19 cellular contexts compared by ENCODE assay signal in genomic region chr22:36871669-36872081, GRCh38. TPM values are rescaled to one million over a fixed set of nuclear protein-coding genes. Genes with fewer than 3 reads are reported as not detected.
DNase-seq lines count a peak whose midpoint lies in the region; ATAC-seq, FAIRE-seq and TF ChIP-seq lines count a peak whose summit lies in the region.
"Had no signal": no experiment of that assay in that cellular context is flagged by ENCODE, and none has a peak within 500 bp of the region (broad histone marks: within the 10 kb centered on the region; RNA-seq: fewer than 3 reads in every experiment).

No MANE protein-coding gene starts in this region.

- no peaks in the 10 kb centered on the region for H3K79me1 ChIP-seq in mesendoderm (ENCODE audit: low read length)

- no peak overlapping the region for H3K4me2 ChIP-seq in mesendoderm (ENCODE audit: low read length)

- TF ChIP-seq CTCF in GM20000 (IDR thresholded peaks at IDR 0.05; ENCODE audit: extremely low read depth, missing control alignments), result no peak

- H3K27ac Mint-ChIP-seq in dendritic cell treated with granulocyte-macrophage colony-stimulating factor and Interleukin-4, amounts not matched to agents 40 ng/mL and 50 ng/mL, for 4 days, result peak overlapping the region; percentile 14
- H3K27ac Mint-ChIP-seq: CD4-positive, alpha-beta T cell had no signal

- no peak overlapping the region for H2BK5ac ChIP-seq in mesendoderm (ENCODE audit: low read length)

- no peak overlapping the region for H2AK5ac ChIP-seq in mesendoderm (ENCODE audit: low read length)

- H2BK15ac ChIP-seq in mesendoderm (replicated peaks; ENCODE audit: low read depth), result no peak overlapping the region

- H3K79me2 ChIP-seq in mesendoderm (ENCODE audit: control insufficient read depth, insufficient read depth, low read length), result no peaks in the 10 kb centered on the region

- H3K36me3 Mint-ChIP-seq in dendritic cell treated with granulocyte-macrophage colony-stimulating factor and Interleukin-4, amounts not matched to agents 40 ng/mL and 50 ng/mL, for 4 days (ENCODE audit: low read depth), result peaks cover 100% of the 10 kb centered on the region

- H4K5ac ChIP-seq in mesendoderm (ENCODE audit: low read length), result no peak overlapping the region

- no peaks in the 10 kb centered on the region for H3K4me1 ChIP-seq in mesendoderm (ENCODE audit: control insufficient read depth, low read depth, low read length)
- H3K4me1 ChIP-seq: colonic mucosa, HAP-1 had no signal

- H3K4me1 Mint-ChIP-seq in dendritic cell treated with granulocyte-macrophage colony-stimulating factor and Interleukin-4, amounts not matched to agents 40 ng/mL and 50 ng/mL, for 4 days (ENCODE audit: low read depth), result peaks cover 75% of the 10 kb centered on the region

- no peaks in the 10 kb centered on the region for H3K27me3 Mint-ChIP-seq in dendritic cell treated with granulocyte-macrophage colony-stimulating factor and Interleukin-4, amounts not matched to agents 40 ng/mL and 50 ng/mL, for 4 days
- H3K27me3 Mint-ChIP-seq: CD4-positive, alpha-beta T cell had no signal

- FAIRE-seq in HTR-8/SVneo (lab: Jason Lieb, UNC), result no peak
- FAIRE-seq: astrocyte had no signal

- no peak overlapping the region for H3K9ac ChIP-seq in mesendoderm (ENCODE audit: low read length)

- H3K27ac ChIP-seq in mesendoderm (ENCODE audit: low read depth, low read length), result no peak overlapping the region
- H3K27ac ChIP-seq: colonic mucosa, left ventricle myocardium inferior, stomach had no signal

- H3K56ac ChIP-seq in mesendoderm (ENCODE audit: low read length), result no peak overlapping the region

- no CpG with 5 or more reads among the region's 11 CpGs for WGBS in mesendoderm (ENCODE audit: extremely low coverage, insufficient coverage, low lambda C conversion rate)

- no peaks in the 10 kb centered on the region for H3K9me3 Mint-ChIP-seq in dendritic cell treated with granulocyte-macrophage colony-stimulating factor and Interleukin-4, amounts not matched to agents 40 ng/mL and 50 ng/mL, for 4 days
- H3K9me3 Mint-ChIP-seq: activated naive CD4-positive, alpha-beta T cell treated with anti-CD3 and anti-CD28 coated beads, Interleukin-2, amount 10 ng/mL, durations not matched to agents 7 days and 5 days; CD4-positive, alpha-beta T cell had no signal

- no peak overlapping the region for H3K4ac ChIP-seq in mesendoderm (ENCODE audit: low read depth, low read length)

- H3K4me3 Mint-ChIP-seq in dendritic cell treated with granulocyte-macrophage colony-stimulating factor and Interleukin-4, amounts not matched to agents 40 ng/mL and 50 ng/mL, for 4 days, result no peak overlapping the region
- H3K4me3 Mint-ChIP-seq: activated naive CD4-positive, alpha-beta T cell treated with anti-CD3 and anti-CD28 coated beads, Interleukin-2, amount 10 ng/mL, durations not matched to agents 7 days and 5 days; CD4-positive, alpha-beta T cell had no signal

- H3K36me3 ChIP-seq in mesendoderm (ENCODE audit: control insufficient read depth, insufficient read depth, low read length), result no peaks in the 10 kb centered on the region
- H3K36me3 ChIP-seq: colonic mucosa, HAP-1, left ventricle myocardium inferior had no signal

- H3K23ac ChIP-seq in mesendoderm (ENCODE audit: low read length), result no peak overlapping the region

- ATAC-seq in GM21576 (IDR thresholded peaks at IDR 0.05; ENCODE audit: unreplicated experiment), result no peak
- ATAC-seq: sciatic nerve had no signal

- no peak overlapping the region for H4K8ac ChIP-seq in mesendoderm (ENCODE audit: low read depth, low read length)

- intact Hi-C loops in dendritic cell treated with granulocyte-macrophage colony-stimulating factor and Interleukin-4, amounts not matched to agents 40 ng/mL and 50 ng/mL, for 4 days (cut with micrococcal nuclease), result no loop called here

- no peak overlapping the region for H3K4me3 ChIP-seq in mesendoderm (ENCODE audit: low read length)
- H3K4me3 ChIP-seq: colonic mucosa, HAP-1, left ventricle myocardium inferior, stomach had no signal

- no peak overlapping the region for H3K18ac ChIP-seq in mesendoderm (ENCODE audit: low read length)

- H2BK120ac ChIP-seq in mesendoderm (ENCODE audit: low read depth, low read length), result no peak overlapping the region

- no peaks in the 10 kb centered on the region for H3K27me3 ChIP-seq in mesendoderm (ENCODE audit: insufficient read depth, low read length, poor library complexity)
- H3K27me3 ChIP-seq: colonic mucosa had no signal

- DNase-seq in ELF-1 (ENCODE audit: low read depth, low spot score), result peak; percentile 53
- DNase-seq in HTR-8/SVneo (ENCODE audit: insufficient read length, low spot score), result peak; percentile 41
- peak; percentile 45 for DNase-seq in mesendoderm
- DNase-seq in GM20000 (ENCODE audit: low spot score), result no peak
- no peak for DNase-seq in stimulated activated CD4-positive, alpha-beta T cell treated with anti-CD3 and anti-CD28 coated beads, Interleukin-15, amount 100 ng/mL, for 24 hours
- no peak for DNase-seq in central memory CD4-positive, alpha-beta T cell
- DNase-seq: activated CD4-positive, alpha-beta T cell treated with anti-CD3 and anti-CD28 coated beads, Interleukin-2, amount 50 U/mL, for 48 hours; activated naive CD4-positive, alpha-beta T cell treated with anti-CD3 and anti-CD28 coated beads, Interleukin-2, amount 10 ng/mL, durations not matched to agents 7 days and 5 days; activated T-cell treated with anti-CD3 and anti-CD28 coated beads, Interleukin-2, amount 50 U/mL, for 1 hour; CD4-positive, alpha-beta T cell; colonic mucosa; foreskin fibroblast; left ventricle myocardium inferior; stomach had no signal

RNA-seq across cellular contexts. Expression of gene NCF4, which starts 10.9 kb away (rescaled TPM):
- not detected for polyA plus RNA-seq in mesendoderm (2013, experiment 1 of 2)
- polyA plus RNA-seq in mesendoderm (2013, experiment 2 of 2), result not detected

RNA-seq across cellular contexts. Expression of gene CSF2RB, which starts 41.8 kb away (rescaled TPM):
- 0.01 TPM for polyA plus RNA-seq in mesendoderm (2013, experiment 1 of 2)
- polyA plus RNA-seq in mesendoderm (2013, experiment 2 of 2), result 0.03 TPM

RNA-seq across cellular contexts. Expression of gene PVALB, which starts 54.8 kb away (rescaled TPM):
- polyA plus RNA-seq in mesendoderm (2013, experiment 1 of 2), result 1.1 TPM
- 1.7 TPM for polyA plus RNA-seq in mesendoderm (2013, experiment 2 of 2)

Comparison
In these comparisons a context has a peak if more than half of its experiments do, and no peak if none do; other contexts are left out.
1. DNase-seq: peak in ELF-1 (single experiment), HTR-8/SVneo (single experiment) and mesendoderm (single experiment); none in GM20000 (single experiment), stimulated activated CD4-positive, alpha-beta T cell treated with anti-CD3 and anti-CD28 coated beads, Interleukin-15, amount 100 ng/mL, for 24 hours (single experiment) and central memory CD4-positive, alpha-beta T cell (single experiment).